ENCODE assay signal across 8 cellular contexts in genomic region chr3:114213669-114214541, GRCh38. TPM values are rescaled to one million over a fixed set of nuclear protein-coding genes. Genes with fewer than 3 reads are reported as not detected.
DNase-seq lines count a peak whose midpoint lies in the region; ATAC-seq and TF ChIP-seq lines count a peak whose summit lies in the region.

No MANE protein-coding gene starts in this region.

- no peaks in the 10 kb centered on the region for H3K9me3 ChIP-seq in thymus (ENCODE audit: control insufficient read depth)
- no peaks in the 10 kb centered on the region for H3K9me3 ChIP-seq in SJCRH30 (replicated peaks)

- H3K27ac Mint-ChIP-seq in natural killer cell treated with Interleukin-12 subunit alpha and Interleukin-12 subunit beta and Interleukin-15 and Interleukin-18, amount 100 ng/mL, for 72 hours: no peak overlapping the region

- no peaks in the 10 kb centered on the region for H3K9me3 Mint-ChIP-seq in natural killer cell treated with Interleukin-12 subunit alpha and Interleukin-12 subunit beta and Interleukin-15 and Interleukin-18, amount 100 ng/mL, for 72 hours

- H3K27ac ChIP-seq in thymus (ENCODE audit: low read depth) (peak overlapping the region; percentile 95), SJCRH30 (no peak overlapping the region)

- no peak overlapping the region for H3K4me3 Mint-ChIP-seq in natural killer cell treated with Interleukin-12 subunit alpha and Interleukin-12 subunit beta and Interleukin-15 and Interleukin-18, amount 100 ng/mL, for 72 hours

- WGBS in thymus: 16% methylated on average over 18 of the region's 18 CpGs

- peak; percentile 20 for TF ChIP-seq CTCF in GM06990 (IDR thresholded peaks at IDR 0.05; ENCODE audit: insufficient read depth, low read length, poor library complexity, severe bottlenecking)

- DNase-seq in GM06990 (ENCODE audit: extremely low read depth, insufficient read length) (peak; percentile 80), KBM-7 (peak; percentile 79), SJCRH30 (no peak)
- peak; percentile 50 for DNase-seq in activated CD4-positive, CD25-positive, alpha-beta regulatory T cell treated with anti-CD3 and anti-CD28 coated beads, Interleukin-2, amount 50 U/mL, for 16 hours (ENCODE audit: low read depth, low spot score)
- peak; percentile 70 for DNase-seq in effector CD4-positive, alpha-beta T cell
- peak; percentile 87 for DNase-seq in natural killer cell treated with Interleukin-12 subunit alpha and Interleukin-12 subunit beta and Interleukin-15 and Interleukin-18, amount 100 ng/mL, for 72 hours (ENCODE audit: low spot score)

- no peaks in the 10 kb centered on the region for H3K27me3 ChIP-seq in GM06990 (replicated peaks; ENCODE audit: control insufficient read depth, insufficient read depth, low read length)
- H3K27me3 ChIP-seq in thymus (ENCODE audit: control insufficient read depth, insufficient read depth): no peaks in the 10 kb centered on the region
- H3K27me3 ChIP-seq in SJCRH30: no peaks in the 10 kb centered on the region

- no peaks in the 10 kb centered on the region for H3K27me3 Mint-ChIP-seq in natural killer cell treated with Interleukin-12 subunit alpha and Interleukin-12 subunit beta and Interleukin-15 and Interleukin-18, amount 100 ng/mL, for 72 hours

- H3K4me3 ChIP-seq in GM06990 (replicated peaks; ENCODE audit: low read depth, low read length) (peak overlapping the region; percentile 52), thymus (ENCODE audit: low read length) (peak overlapping the region; percentile 53), SJCRH30 (no peak overlapping the region)

- in situ Hi-C loops in KBM-7 (cut with MboI; ENCODE audit: low pct_unique_long_range_greater_than_20kb, low sequenced_read_pairs): no loop called here

- peak; percentile 89 for ATAC-seq in GM21717 (IDR thresholded peaks at IDR 0.05; ENCODE audit: unreplicated experiment)
- peak; percentile 83 to 89 for ATAC-seq in natural killer cell treated with Interleukin-12 subunit alpha and Interleukin-12 subunit beta and Interleukin-15 and Interleukin-18, amount 100 ng/mL, for 72 hours

- H3K4me1 ChIP-seq in thymus (ENCODE audit: control insufficient read depth, insufficient read depth, low read length): peaks cover 4% of the 10 kb centered on the region
- no peaks in the 10 kb centered on the region for H3K4me1 ChIP-seq in SJCRH30

- peaks cover 0 to 7% of the 10 kb centered on the region in 2 donors for H3K4me1 Mint-ChIP-seq in natural killer cell treated with Interleukin-12 subunit alpha and Interleukin-12 subunit beta and Interleukin-15 and Interleukin-18, amount 100 ng/mL, for 72 hours (ENCODE audit: low read depth in 2 of 2)

- H3K36me3 ChIP-seq in GM06990 (ENCODE audit: control insufficient read depth, insufficient read depth, low read length) (no peaks in the 10 kb centered on the region), thymus (ENCODE audit: control insufficient read depth, insufficient read depth) (no peaks in the 10 kb centered on the region), SJCRH30 (no peaks in the 10 kb centered on the region)

- peaks cover 4% of the 10 kb centered on the region for H3K36me3 Mint-ChIP-seq in natural killer cell treated with Interleukin-12 subunit alpha and Interleukin-12 subunit beta and Interleukin-15 and Interleukin-18, amount 100 ng/mL, for 72 hours

RNA-seq across cellular contexts. Expression of gene ZNF80, which starts 23.5 kb away (rescaled TPM):
- under 1 TPM in 1 of 2 donors, not detected in 1; 0.40 TPM for total RNA-seq in natural killer cell treated with Interleukin-12 subunit alpha and Interleukin-12 subunit beta and Interleukin-15 and Interleukin-18, amount 100 ng/mL, for 72 hours
- polyA plus RNA-seq in thymus: 0.23 TPM
- total RNA-seq in SJCRH30 (2014; rRNA removed; shearing (Covaris generic)): 0.04 TPM in 1 of 2 replicates, not detected in the other

RNA-seq across cellular contexts. Expression of gene DRD3, which starts 35.1 kb away (rescaled TPM):
- not detected for total RNA-seq in natural killer cell treated with Interleukin-12 subunit alpha and Interleukin-12 subunit beta and Interleukin-15 and Interleukin-18, amount 100 ng/mL, for 72 hours
- 0.05 TPM for polyA plus RNA-seq in thymus
- not detected in 2 replicates for total RNA-seq in SJCRH30 (2014; rRNA removed; shearing (Covaris generic))

Comparison
In these comparisons a context has a peak if more than half of its experiments do, and no peak if none do; other contexts are left out.
1. DNase-seq: peak in GM06990 (single experiment), KBM-7 (single experiment), activated CD4-positive, CD25-positive, alpha-beta regulatory T cell treated with anti-CD3 and anti-CD28 coated beads, Interleukin-2, amount 50 U/mL, for 16 hours (single experiment), effector CD4-positive, alpha-beta T cell (single experiment) and natural killer cell treated with Interleukin-12 subunit alpha and Interleukin-12 subunit beta and Interleukin-15 and Interleukin-18, amount 100 ng/mL, for 72 hours (single experiment); none in SJCRH30 (0 of 2).